ENCODE assay signal across 8 cellular contexts in the genomic region with DNA sequence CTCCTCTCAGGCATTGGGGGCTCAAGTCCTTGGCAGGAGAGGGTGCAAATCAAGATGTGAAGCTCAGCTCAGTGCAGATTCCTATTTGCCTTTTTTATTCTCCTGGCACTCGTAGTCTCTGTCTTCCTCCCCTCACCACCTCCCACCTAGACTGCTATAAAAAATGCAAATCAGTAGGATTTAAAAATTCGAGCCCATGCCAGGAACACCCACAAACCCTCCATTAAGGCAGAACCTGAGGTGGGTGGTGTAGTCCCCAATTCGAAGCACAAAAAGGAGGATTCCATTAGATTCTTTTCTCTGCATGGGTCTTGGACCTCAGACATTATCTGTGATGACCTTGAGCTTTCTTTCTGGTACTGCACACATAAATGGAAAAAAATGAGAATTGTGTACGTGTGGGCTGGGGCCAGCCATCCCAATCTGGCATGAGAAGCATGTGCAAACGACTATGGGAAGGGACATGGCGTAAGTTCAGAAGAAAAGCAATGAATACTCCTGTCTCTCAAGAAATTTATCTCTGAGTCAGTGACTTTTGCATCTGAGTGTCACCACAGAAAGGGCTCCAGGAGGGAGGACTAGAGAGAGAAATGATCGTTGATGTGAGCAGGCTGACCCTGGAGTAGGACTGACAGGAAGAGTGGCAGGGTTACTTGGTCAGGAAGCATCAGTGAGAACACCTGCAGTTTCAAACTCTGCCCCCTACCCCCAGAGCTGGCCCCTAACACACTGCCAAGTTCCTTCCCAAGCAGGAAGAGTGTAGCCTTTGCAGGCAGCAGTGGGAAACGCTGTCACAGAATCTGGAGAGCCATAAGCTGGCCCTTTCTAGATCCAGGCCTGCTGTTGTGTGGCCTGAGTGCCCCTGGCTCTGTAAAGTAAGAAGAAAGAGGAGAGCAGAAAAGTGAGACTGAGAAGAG. TPM values are rescaled to one million over a fixed set of nuclear protein-coding genes. Genes with fewer than 3 reads are reported as not detected.
DNase-seq lines count a peak whose midpoint lies in the region; FAIRE-seq and TF ChIP-seq lines count a peak whose summit lies in the region.

No MANE protein-coding gene starts in this region.

- H3K27me3 ChIP-seq in A673 (replicated peaks; ENCODE audit: insufficient read depth, low read depth, low read length, poor library complexity) (peaks cover 7% of the 10 kb centered on the region), HUES48 (ENCODE audit: control insufficient read depth, insufficient read depth, low read length) (peaks cover 7% of the 10 kb centered on the region; the same call in 1 of the 2 replicates), breast epithelium (no peaks in the 10 kb centered on the region), mucosa of stomach (ENCODE audit: control insufficient read depth, insufficient read depth, low read length) (peaks cover 37% of the 10 kb centered on the region)

- CTCF ChIA-PET in A673 (lab: Charles Lee): interaction anchor here (0.6 to 1.4 kb wide), 3 partner anchors 10 kb away, joined by 3 to 7 read pairs (median 6); no protein-coding TSS in a partner anchor

- H3K4me3 ChIP-seq in A673 (ENCODE audit: low read depth, low read length, poor library complexity, severe bottlenecking) (peak overlapping the region; percentile 59), HUES48 (ENCODE audit: low read depth, low read length) (peak overlapping the region; percentile 90), breast epithelium (peak overlapping the region; percentile 54 to 89 (median 69)), mucosa of stomach (ENCODE audit: low read length) (no peak overlapping the region)

- TF ChIP-seq POLR2A in breast epithelium (IDR thresholded peaks at IDR 0.05): no peak

- intact Hi-C loops in A673 (cut with micrococcal nuclease; ENCODE audit: unreplicated experiment) (no loop called here), breast epithelium (cut with DNase I; ENCODE audit: low total_unique reads) (no loop called here)

- H3K27ac ChIP-seq in A673 (ENCODE audit: low read depth, low read length, poor library complexity, severe bottlenecking) (peak overlapping the region; percentile 54), HUES48 (ENCODE audit: low read depth, low read length) (no peak overlapping the region), breast epithelium (peak overlapping the region; percentile 91 to 95)

- TF ChIP-seq CTCF in A673 (conservative IDR thresholded peaks at IDR 0.05; ENCODE audit: low read depth, low read length) (no peak), breast epithelium (IDR thresholded peaks at IDR 0.05) (no peak), D721Med (IDR thresholded peaks at IDR 0.05; ENCODE audit: insufficient read depth, missing control alignments) (no peak)

- BruUV-seq in A673 (replicated peaks; lab: Mats Ljungman, UMichigan): no TSS peak

- H3K36me3 ChIP-seq in A673 (ENCODE audit: insufficient read depth, low read length, poor library complexity, severe bottlenecking): no peaks in the 10 kb centered on the region
- H3K36me3 ChIP-seq in HUES48 (ENCODE audit: control insufficient read depth, insufficient read depth, low read length): peaks cover 11% of the 10 kb centered on the region; the same call in 1 of the 2 replicates
- H3K36me3 ChIP-seq in breast epithelium: no peaks in the 10 kb centered on the region
- H3K36me3 ChIP-seq in mucosa of stomach (ENCODE audit: control insufficient read depth, insufficient read depth, low read length): no peaks in the 10 kb centered on the region

- no peaks in the 10 kb centered on the region for H3K9me3 ChIP-seq in A673 (ENCODE audit: low read depth, low read length, poor library complexity, severe bottlenecking)
- H3K9me3 ChIP-seq in HUES48 (ENCODE audit: control insufficient read depth, insufficient read depth, low read length): no peaks in the 10 kb centered on the region
- H3K9me3 ChIP-seq in breast epithelium: no peaks in the 10 kb centered on the region
- H3K9me3 ChIP-seq in mucosa of stomach (ENCODE audit: control insufficient read depth, low read length): no peaks in the 10 kb centered on the region

- no peak for FAIRE-seq in D721Med (lab: Jason Lieb, UNC)

- peaks cover 46% of the 10 kb centered on the region for H3K4me1 ChIP-seq in A673 (ENCODE audit: insufficient read depth, low read length, poor library complexity, severe bottlenecking)
- peaks cover 34% of the 10 kb centered on the region for H3K4me1 ChIP-seq in HUES48 (ENCODE audit: control insufficient read depth, insufficient read depth, low read length)
- H3K4me1 ChIP-seq in breast epithelium: peaks cover 4 to 9% of the 10 kb centered on the region in 2 donors
- H3K4me1 ChIP-seq in mucosa of stomach (ENCODE audit: control insufficient read depth, insufficient read depth, low read length): peaks cover 38% of the 10 kb centered on the region

- no peak for DNase-seq in A673 (ENCODE audit: low spot score)
- DNase-seq in breast epithelium (ENCODE audit: low spot score in 2 of 2): no peak
- no peak for DNase-seq in GM19238 (ENCODE audit: insufficient read length, low spot score)
- no peak for DNase-seq in D721Med (ENCODE audit: insufficient read length, low spot score)
- DNase-seq in HK-2 (ENCODE audit: unreplicated experiment): no peak
- DNase-seq in ureter (ENCODE audit: low spot score): no peak

- POLR2A ChIA-PET in A673 (lab: Charles Lee; ENCODE audit: low non-redundant PET): interaction anchor here (0.7 kb wide), 1 partner anchor 1712 kb away, joined by 3 read pairs; no protein-coding TSS in a partner anchor

- H3K9ac ChIP-seq in HUES48 (ENCODE audit: low read depth, low read length) (no peak overlapping the region), mucosa of stomach (ENCODE audit: low read length) (peak overlapping the region; percentile 64)

RNA-seq across cellular contexts. Expression of a gene that starts 1.7 kb away (rescaled TPM):
- total RNA-seq in A673 (2021): 0.62 and 0.74 TPM in 2 replicates
- total RNA-seq in breast epithelium: 1 to 10 TPM; 3.0 to 4.6 (median 3.8) TPM
- total RNA-seq in ureter: 5.7 TPM

RNA-seq across cellular contexts. Expression of a gene that starts 18.2 kb away (rescaled TPM):
- total RNA-seq in A673 (2021) (22.8 and 26.1 TPM in 2 replicates), breast epithelium (10 to 100 TPM; 14.1 to 28.0 (median 25.9) TPM), ureter (18.4 TPM)
